ENCODE assay signal across 8 cellular contexts in genomic region chr7:149838224-149838991, GRCh38. TPM values are rescaled to one million over a fixed set of nuclear protein-coding genes. Genes with fewer than 3 reads are reported as not detected.
A peak's percentile ranks its signal among the peaks of the same experiment; 100 is the strongest.
DNase-seq lines count a peak whose midpoint lies in the region; ATAC-seq and TF ChIP-seq lines count a peak whose summit lies in the region.

Gene ZNF862 (plus strand): TSS chr7:149838375. CDS start chr7:149838612, 237 bp downstream.

- H3K9ac ChIP-seq in muscle layer of colon (ENCODE audit: low read length) = peak within 1 kb of the TSS; percentile 79

- H3K9me3 ChIP-seq in Panc1 (ENCODE audit: control insufficient read depth, insufficient read depth, low read depth, low read length) = no peaks in the 10 kb centered on the region
- H3K9me3 ChIP-seq in esophagus (ENCODE audit: control insufficient read depth in 2 of 2, insufficient read depth in 1 of 2, low read depth in 1 of 2, low read length in 1 of 2) = no peaks in the 10 kb centered on the region
- H3K9me3 ChIP-seq in muscle layer of colon (ENCODE audit: low read length) = no peaks in the 10 kb centered on the region

- peak within 1 kb of the TSS; percentile 87 for H3K4me3 Mint-ChIP-seq in activated T-cell treated with anti-CD3 and anti-CD28 coated beads, Interleukin-2, amount 50 U/mL, for 4 hours

- intact Hi-C loops in Panc1 (cut with micrococcal nuclease; ENCODE audit: unreplicated experiment) = no loop called here

- peaks cover 24% of the 10 kb centered on the region for H3K4me1 Mint-ChIP-seq in activated T-cell treated with anti-CD3 and anti-CD28 coated beads, Interleukin-2, amount 50 U/mL, for 4 hours (ENCODE audit: low read depth)

- H3K27me3 ChIP-seq in Panc1 (ENCODE audit: control insufficient read depth, insufficient read depth, low read length) (no peaks in the 10 kb centered on the region), esophagus (ENCODE audit: control insufficient read depth in 1 of 2, insufficient read depth in 2 of 2, low read length in 2 of 2) (no peaks in the 10 kb centered on the region), muscle layer of colon (ENCODE audit: control insufficient read depth in 1 of 2, insufficient read depth in 2 of 2, low read length in 2 of 2) (no peaks in the 10 kb centered on the region)

- CTCF ChIA-PET in Panc1 (lab: Charles Lee) = no interaction called here

- H3K36me3 Mint-ChIP-seq in activated T-cell treated with anti-CD3 and anti-CD28 coated beads, Interleukin-2, amount 50 U/mL, for 4 hours (ENCODE audit: insufficient read depth) = no peaks in the 10 kb centered on the region

- in situ Hi-C loops in Panc1 (cut with HindIII; ENCODE audit: low pct_unique_long_range_greater_than_20kb, low sequenced_read_pairs) = no loop called here

- WGBS in esophagus, 2 donors = 0% methylated on average over 66 to 86 of the region's 86 CpGs

- no peaks in the 10 kb centered on the region for H3K9me3 Mint-ChIP-seq in activated T-cell treated with anti-CD3 and anti-CD28 coated beads, Interleukin-2, amount 50 U/mL, for 4 hours

- H3K36me3 ChIP-seq in Panc1 (ENCODE audit: control insufficient read depth, insufficient read depth, low read length) (no peaks in the 10 kb centered on the region; the same call in 1 of the 2 replicates), esophagus (ENCODE audit: control insufficient read depth in 2 of 2, insufficient read depth in 2 of 2, low read length in 1 of 2) (no peaks in the 10 kb centered on the region), muscle layer of colon (ENCODE audit: insufficient read depth, low read length) (no peaks in the 10 kb centered on the region)

- POLR2A ChIA-PET in Panc1 (lab: Charles Lee) = no interaction called here

- peaks cover 10% of the 10 kb centered on the region for H3K27me3 Mint-ChIP-seq in activated T-cell treated with anti-CD3 and anti-CD28 coated beads, Interleukin-2, amount 50 U/mL, for 4 hours (ENCODE audit: low read depth)

- ATAC-seq in GM21723 (IDR thresholded peaks at IDR 0.05; ENCODE audit: unreplicated experiment) = peak; percentile 98
- peak; percentile 99 for ATAC-seq in Panc1
- ATAC-seq in activated T-cell treated with anti-CD3 and anti-CD28 coated beads, Interleukin-2, amount 50 U/mL, for 4 hours = peak; percentile 98

- peak; percentile 100 for DNase-seq in DMS53 (lab: John Stamatoyannopoulos, UW)
- peak; percentile 53 for DNase-seq in KG1 (lab: John Stamatoyannopoulos, UW)
- peak; percentile 91 for DNase-seq in Panc1 (ENCODE audit: low read depth, low spot score)
- peak; percentile 94 for DNase-seq in activated T-cell treated with anti-CD3 and anti-CD28 coated beads, Interleukin-2, amount 50 U/mL, for 4 hours
- DNase-seq in stimulated activated CD8-positive, alpha-beta memory T cell treated with anti-CD3 and anti-CD28 coated beads, Interleukin-7, amount 100 ng/mL, for 24 hours (ENCODE audit: low read depth) = peak; percentile 86

- H3K4me3 ChIP-seq in Panc1 (ENCODE audit: low read depth in 2 of 2, low read length in 2 of 2) (peak within 1 kb of the TSS; percentile 77 to 87), esophagus (ENCODE audit: low read depth in 1 of 2, low read length in 2 of 2) (peak within 1 kb of the TSS; percentile 82 to 93), muscle layer of colon (ENCODE audit: low read depth in 1 of 2, low read length in 2 of 2) (peak within 1 kb of the TSS; percentile 82 to 96)

- H3K4me1 ChIP-seq in Panc1 (ENCODE audit: control insufficient read depth, insufficient read depth, low read length) = peaks cover 11% of the 10 kb centered on the region; the same call in 1 of the 2 replicates
- peaks cover 0 to 2% of the 10 kb centered on the region in 2 donors for H3K4me1 ChIP-seq in esophagus (ENCODE audit: control insufficient read depth in 2 of 2, insufficient read depth in 2 of 2, low read length in 1 of 2)
- peaks cover 15% of the 10 kb centered on the region for H3K4me1 ChIP-seq in muscle layer of colon (ENCODE audit: insufficient read depth, low read length)

- no peak for TF ChIP-seq CTCF in Panc1 (IDR thresholded peaks at IDR 0.05)

- peak within 1 kb of the TSS; percentile 72 for H3K27ac ChIP-seq in Panc1 (ENCODE audit: low read length)
- peak within 1 kb of the TSS; percentile 85 to 86 for H3K27ac ChIP-seq in esophagus (ENCODE audit: low read depth in 2 of 2, low read length in 1 of 2)
- peak within 1 kb of the TSS; percentile 89 for H3K27ac ChIP-seq in muscle layer of colon (ENCODE audit: low read depth, low read length)

- BruUV-seq in Panc1 (replicated peaks; lab: Mats Ljungman, UMichigan) = no TSS peak

RNA-seq across cellular contexts. Expression of gene ZNF862, which starts in this region (rescaled TPM):
- 6.8 TPM for total RNA-seq in Panc1 (2021; ENCODE audit: unreplicated experiment)
- 9.2 TPM for polyA plus RNA-seq in Panc1 (2012; ENCODE audit: insufficient read length)
- total RNA-seq in activated T-cell treated with anti-CD3 and anti-CD28 coated beads, Interleukin-2, amount 50 U/mL, for 4 hours = 1 to 10 TPM; 5.4 to 9.4 (median 7.4) TPM
- 1 to 10 TPM; 3.9 to 8.4 TPM for polyA plus RNA-seq in esophagus

Comparison
In these comparisons a context has a peak if more than half of its experiments do, and no peak if none do; other contexts are left out.
1. Peak in every context shown above with its lines: DNase-seq, ATAC-seq, H3K4me3 ChIP-seq and H3K27ac ChIP-seq.